8 cellular contexts compared by ENCODE assay signal in genomic region chr1:211830330-211831142, GRCh38. TPM values are rescaled to one million over a fixed set of nuclear protein-coding genes. Genes with fewer than 3 reads are reported as not detected.
A peak's percentile ranks its signal among the peaks of the same experiment; 100 is the strongest.
DNase-seq lines count a peak whose midpoint lies in the region; ATAC-seq and TF ChIP-seq lines count a peak whose summit lies in the region.

TSS of gene LPGAT1 (minus strand) at chr1:211830763. CDS start at chr1:211829296, 1,467 bp downstream.

- CTCF ChIA-PET in PC-3 (lab: Charles Lee) = no interaction called here

- no peaks in the 10 kb centered on the region for H3K9me3 Mint-ChIP-seq in activated T-cell treated with anti-CD3 and anti-CD28 coated beads, Interleukin-2, amount 50 U/mL, for 24 hours

- no peaks in the 10 kb centered on the region for H3K27me3 ChIP-seq in PC-3 (ENCODE audit: low read length)
- H3K27me3 ChIP-seq in esophagus (ENCODE audit: control insufficient read depth in 1 of 2, insufficient read depth in 2 of 2, low read length in 2 of 2) = no peaks in the 10 kb centered on the region
- no peaks in the 10 kb centered on the region for H3K27me3 ChIP-seq in muscle layer of colon (ENCODE audit: control insufficient read depth in 1 of 2, insufficient read depth in 2 of 2, low read length in 2 of 2)

- no peaks in the 10 kb centered on the region for H4K20me1 ChIP-seq in PC-3 (ENCODE audit: low read length)

- H3K79me2 ChIP-seq in PC-3 (ENCODE audit: low read length) = peaks cover 9% of the 10 kb centered on the region; the same call in 1 of the 2 replicates

- BruUV-seq in PC-3 (replicated peaks; lab: Mats Ljungman, UMichigan) = no TSS peak

- peak within 1 kb of the TSS; percentile 83 for H3K4me3 Mint-ChIP-seq in activated T-cell treated with anti-CD3 and anti-CD28 coated beads, Interleukin-2, amount 50 U/mL, for 24 hours

- peak within 1 kb of the TSS; percentile 91 for H2AFZ ChIP-seq in PC-3 (ENCODE audit: low read length)

- POLR2A ChIA-PET in PC-3 (lab: Charles Lee; ENCODE audit: unreplicated experiment) = no interaction called here

- peak; percentile 27 for DNase-seq in CMK (ENCODE audit: low read depth)
- DNase-seq in PC-3 = peak; percentile 79
- DNase-seq in activated T-cell treated with anti-CD3 and anti-CD28 coated beads, Interleukin-2, amount 50 U/mL, for 24 hours = peak; percentile 85
- peak; percentile 33 to 68 for DNase-seq in stimulated activated CD8-positive, alpha-beta memory T cell treated with anti-CD3 and anti-CD28 coated beads, Interleukin-7, amount 100 ng/mL, for 4 hours (ENCODE audit: low read depth in 2 of 2)

- no peaks in the 10 kb centered on the region for H3K27me3 Mint-ChIP-seq in activated T-cell treated with anti-CD3 and anti-CD28 coated beads, Interleukin-2, amount 50 U/mL, for 24 hours

- H3K4me1 Mint-ChIP-seq in activated T-cell treated with anti-CD3 and anti-CD28 coated beads, Interleukin-2, amount 50 U/mL, for 24 hours (ENCODE audit: low read depth) = peaks cover 63% of the 10 kb centered on the region

- peak within 1 kb of the TSS; percentile 84 for H3K4me3 ChIP-seq in PC-3 (ENCODE audit: low read length)
- peak within 1 kb of the TSS; percentile 79 to 97 for H3K4me3 ChIP-seq in esophagus (ENCODE audit: low read depth in 1 of 2, low read length in 2 of 2)
- peak within 1 kb of the TSS; percentile 75 to 91 for H3K4me3 ChIP-seq in muscle layer of colon (ENCODE audit: low read depth in 1 of 2, low read length in 2 of 2)

- WGBS in esophagus, 2 donors = 0 to 1% methylated on average over 31 to 88 of the region's 88 CpGs

- intact Hi-C loops in PC-3 (cut with micrococcal nuclease) = loop anchor here (1.0 kb wide), 3 partner anchors 114 to 150 kb away; no protein-coding TSS in a partner anchor

- H3K4me2 ChIP-seq in PC-3 (ENCODE audit: low read length) = peak within 1 kb of the TSS; percentile 89

- ATAC-seq in GM19397 (IDR thresholded peaks at IDR 0.05; ENCODE audit: unreplicated experiment) = peak; percentile 78
- ATAC-seq in HG03571 (IDR thresholded peaks at IDR 0.05; ENCODE audit: unreplicated experiment) = peak; percentile 70
- ATAC-seq in PC-3 = peak; percentile 91

- no peaks in the 10 kb centered on the region for H3K9me3 ChIP-seq in PC-3 (ENCODE audit: low read length)
- H3K9me3 ChIP-seq in esophagus (ENCODE audit: control insufficient read depth in 2 of 2, insufficient read depth in 1 of 2, low read depth in 1 of 2, low read length in 1 of 2) = no peaks in the 10 kb centered on the region
- H3K9me3 ChIP-seq in muscle layer of colon (ENCODE audit: low read length) = no peaks in the 10 kb centered on the region

- peaks cover 9% of the 10 kb centered on the region for H3K36me3 Mint-ChIP-seq in activated T-cell treated with anti-CD3 and anti-CD28 coated beads, Interleukin-2, amount 50 U/mL, for 24 hours (ENCODE audit: low read depth)

- H3K9ac ChIP-seq in PC-3 (ENCODE audit: low read length) (peak within 1 kb of the TSS; percentile 81), muscle layer of colon (ENCODE audit: low read length) (peak within 1 kb of the TSS; percentile 66)

- H3K4me1 ChIP-seq in PC-3 (ENCODE audit: insufficient read depth, low read length) (peaks cover 13% of the 10 kb centered on the region; the same call in 1 of the 2 replicates), esophagus (ENCODE audit: control insufficient read depth in 2 of 2, insufficient read depth in 2 of 2, low read length in 1 of 2) (no peaks in the 10 kb centered on the region), muscle layer of colon (ENCODE audit: insufficient read depth, low read length) (peaks cover 11% of the 10 kb centered on the region)

- H3K27ac ChIP-seq in PC-3 (ENCODE audit: low read length) (no peak within 1 kb of the TSS), esophagus (ENCODE audit: low read depth in 2 of 2, low read length in 1 of 2) (peak within 1 kb of the TSS; percentile 80 to 88), muscle layer of colon (ENCODE audit: low read depth, low read length) (peak within 1 kb of the TSS; percentile 78)

- H3K9me2 ChIP-seq in PC-3 (replicated peaks; ENCODE audit: low read length) = no peaks in the 10 kb centered on the region

- H3K36me3 ChIP-seq in PC-3 (ENCODE audit: low read depth, low read length) (no peaks in the 10 kb centered on the region), esophagus (ENCODE audit: control insufficient read depth in 2 of 2, insufficient read depth in 2 of 2, low read length in 1 of 2) (peaks cover 0 to 2% of the 10 kb centered on the region in 2 donors), muscle layer of colon (ENCODE audit: insufficient read depth, low read length) (no peaks in the 10 kb centered on the region)

- peak within 1 kb of the TSS; percentile 89 for H3K27ac Mint-ChIP-seq in activated T-cell treated with anti-CD3 and anti-CD28 coated beads, Interleukin-2, amount 50 U/mL, for 24 hours

- TF ChIP-seq CTCF in PC-3 (conservative IDR thresholded peaks at IDR 0.05; ENCODE audit: low read depth, low read length) = peak; percentile 69

- H3F3A ChIP-seq in PC-3 (ENCODE audit: low read length, unreplicated experiment) = no peaks in the 10 kb centered on the region

RNA-seq across cellular contexts. Expression of gene LPGAT1, which starts in this region (rescaled TPM):
- total RNA-seq in PC-3 (2014; rRNA removed) = 39.8 and 41.7 TPM in 2 replicates
- polyA plus RNA-seq in esophagus = 1 to 10 TPM; 3.1 to 3.7 TPM

Comparison
In these comparisons a context has a peak if more than half of its experiments do, and no peak if none do; other contexts are left out.
1. DNase-seq: peak in every context shown above with its lines; median percentile 85 in activated T-cell treated with anti-CD3 and anti-CD28 coated beads, Interleukin-2, amount 50 U/mL, for 24 hours; 79 in PC-3; 50 in stimulated activated CD8-positive, alpha-beta memory T cell treated with anti-CD3 and anti-CD28 coated beads, Interleukin-7, amount 100 ng/mL, for 4 hours; 27 in CMK.